ENCODE assay signal across 8 cellular contexts in the genomic region with DNA sequence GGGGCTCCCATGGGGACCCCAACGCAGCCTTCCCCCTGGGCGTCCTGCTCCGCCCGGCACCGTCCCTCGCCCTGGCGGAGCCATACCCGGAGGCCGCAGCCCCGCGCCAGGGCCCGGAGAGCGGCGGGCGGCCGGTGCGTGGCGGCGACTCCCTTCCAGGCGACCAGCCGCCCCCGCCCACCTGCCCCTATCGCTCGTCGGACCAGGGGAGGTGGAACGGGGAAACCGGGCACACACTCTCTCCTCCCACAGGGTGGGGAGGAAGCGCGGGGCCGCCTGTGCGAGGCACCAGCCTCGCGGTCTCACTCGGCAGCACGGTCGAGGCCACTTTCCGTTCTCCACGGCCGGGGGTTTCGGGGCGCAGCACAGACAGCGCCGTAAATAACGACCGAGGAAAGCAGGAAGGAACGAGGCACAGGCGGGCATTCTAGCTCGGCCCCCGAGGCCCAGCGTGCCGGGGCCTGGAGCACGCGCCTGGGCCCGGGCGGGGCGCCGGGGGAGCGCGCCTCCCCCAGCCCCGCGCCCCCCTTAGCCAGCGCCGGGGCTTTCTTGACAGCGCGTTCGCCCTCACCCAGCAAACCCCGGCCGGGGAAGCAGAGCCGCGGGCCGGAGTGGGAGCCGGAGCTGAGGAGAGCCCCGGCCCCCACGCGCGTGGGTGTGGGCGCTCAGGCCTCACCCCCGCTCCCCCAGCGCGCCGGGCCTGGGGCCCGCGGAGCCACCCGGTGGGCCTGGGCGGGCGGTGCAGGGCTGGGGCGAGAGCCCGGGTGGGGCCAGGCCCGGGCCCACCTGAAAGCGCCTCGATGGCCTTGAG. TPM values are rescaled to one million over a fixed set of nuclear protein-coding genes. Genes with fewer than 3 reads are reported as not detected.
DNase-seq lines count a peak whose midpoint lies in the region; ATAC-seq and TF ChIP-seq lines count a peak whose summit lies in the region.

No MANE protein-coding gene starts in this region.

- WGBS in stomach, 5 donors, result 0 to 2% (median 1%) methylated on average over 1 to 90 of the region's 91 CpGs

- H3K4me3 ChIP-seq in adipocyte (ENCODE audit: low read length), result peak overlapping the region; percentile 85
- H3K4me3 ChIP-seq in iPS-18c (ENCODE audit: insufficient read depth, low read depth, low read length), result peak overlapping the region; percentile 90
- H3K4me3 ChIP-seq in stomach, result peak overlapping the region; percentile 30 to 53 (median 35)

- H3K9ac ChIP-seq in adipocyte (ENCODE audit: low read length), result peak overlapping the region; percentile 78

- H3K36me3 ChIP-seq in adipocyte (ENCODE audit: control insufficient read depth, insufficient read depth, low read length, severe bottlenecking) (no peaks in the 10 kb centered on the region), stomach (no peaks in the 10 kb centered on the region)

- H3K9me3 ChIP-seq in adipocyte (ENCODE audit: control insufficient read depth, low read length) (no peaks in the 10 kb centered on the region), iPS-18c (ENCODE audit: control insufficient read depth, insufficient read depth, low read length) (no peaks in the 10 kb centered on the region), stomach (peaks cover 0 to 8% (median 3%) of the 10 kb centered on the region in 4 donors)

- H3K4me1 ChIP-seq in adipocyte (ENCODE audit: control insufficient read depth, insufficient read depth, low read length) (peaks cover 21% of the 10 kb centered on the region), stomach (peaks cover 45 to 58% (median 51%) of the 10 kb centered on the region in 4 donors)

- intact Hi-C loops in stomach (cut with DNase I; ENCODE audit: low total_unique reads), result no loop called here

- TF ChIP-seq POLR2A in stomach (IDR thresholded peaks at IDR 0.05), result no peak

- ATAC-seq in HG03439 (IDR thresholded peaks at IDR 0.05; ENCODE audit: unreplicated experiment) (no peak), HG03175 (IDR thresholded peaks at IDR 0.05; ENCODE audit: unreplicated experiment) (no peak)

- no peak overlapping the region for H3K27ac ChIP-seq in stomach

- no peak for TF ChIP-seq CTCF in stomach (IDR thresholded peaks at IDR 0.05)

- no peak for TF ChIP-seq EP300 in stomach (IDR thresholded peaks at IDR 0.05)

- H3K27me3 ChIP-seq in adipocyte (replicated peaks; ENCODE audit: control insufficient read depth, insufficient read depth, low read length) (peaks cover 4% of the 10 kb centered on the region), stomach (peaks cover 51 to 100% (median 90%) of the 10 kb centered on the region in 3 donors)

- DNase-seq in activated effector memory CD4-positive, alpha-beta T cell treated with anti-CD3 and anti-CD28 coated beads, Interleukin-2, amount 50 U/mL, for 16 hours, result peak; percentile 73
- no peak for DNase-seq in activated effector memory CD4-positive, alpha-beta T cell treated with Interleukin-2 at 50 U/mL for 16 hours
- DNase-seq in NCI-H69 (lab: John Stamatoyannopoulos, UW) (peak; percentile 74), adipocyte (ENCODE audit: low read depth) (peak; percentile 70), stomach (no peak)

RNA-seq across cellular contexts. Expression of gene IGF2BP3, which starts 0.9 kb away (rescaled TPM):
- 10 to 100 TPM in 1 of 5 donors, 1 to 10 TPM in 1, not detected in 3; 9.1 to 61.9 TPM for total RNA-seq in stomach
- polyA plus RNA-seq in stomach, result 1 to 10 TPM in 1 of 3 donors, under 1 TPM in 1, not detected in 1; 0.43 to 1.2 TPM

Comparison
In these comparisons a context has a peak if more than half of its experiments do, and no peak if none do; other contexts are left out.
1. DNase-seq: peak in activated effector memory CD4-positive, alpha-beta T cell treated with anti-CD3 and anti-CD28 coated beads, Interleukin-2, amount 50 U/mL, for 16 hours (single experiment), NCI-H69 (single experiment) and adipocyte (single experiment); none in activated effector memory CD4-positive, alpha-beta T cell treated with Interleukin-2 at 50 U/mL for 16 hours (single experiment) and stomach (single experiment).
2. H3K4me3 ChIP-seq: peak in every context shown above with its lines; median percentile 90 in iPS-18c; 85 in adipocyte; 35 in stomach.